ENCODE assay signal across 22 cellular contexts in the genomic region with DNA sequence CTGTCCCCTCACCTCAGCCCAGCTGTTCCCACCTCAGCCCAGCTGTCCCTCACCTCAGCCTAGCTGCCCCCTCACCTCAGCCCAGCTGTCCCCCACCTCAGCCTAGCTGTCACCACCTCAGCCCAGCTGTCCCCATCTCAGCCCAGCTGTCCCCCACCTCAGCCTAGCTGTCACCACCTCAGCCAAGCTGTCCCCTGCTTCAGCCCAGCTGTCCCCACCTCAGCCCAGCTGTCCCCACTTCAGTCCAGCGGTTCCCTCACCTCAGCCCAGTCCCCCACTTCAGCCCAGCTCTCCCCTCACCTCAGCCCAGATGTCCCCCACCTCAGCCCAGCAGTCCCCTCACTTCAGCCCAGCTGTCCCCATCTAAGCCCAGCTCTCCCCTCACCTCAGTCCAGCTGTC.
DNase-seq lines count a peak whose midpoint lies in the region; ATAC-seq and TF ChIP-seq lines count a peak whose summit lies in the region.
"Had no signal": no experiment of that assay in that cellular context is flagged by ENCODE, and none has a peak within 500 bp of the region (broad histone marks: within the 10 kb centered on the region; RNA-seq: fewer than 3 reads in every experiment).

No MANE protein-coding gene starts in this region.

- no peak overlapping the region for H3K4me3 ChIP-seq in SJCRH30
- no peak overlapping the region for H3K4me3 ChIP-seq in iPS-15b (ENCODE audit: low read depth, low read length)
- H3K4me3 ChIP-seq in spleen, result no peak overlapping the region
- H3K4me3 ChIP-seq in coronary artery, result no peak overlapping the region
- H3K4me3 ChIP-seq: BLaER1, GM23338, HAP-1, SJSA1 had no signal

- no peaks in the 10 kb centered on the region for H3K4me1 ChIP-seq in SJCRH30
- H3K4me1 ChIP-seq in iPS-15b (ENCODE audit: control insufficient read depth, insufficient read depth, low read length), result no peaks in the 10 kb centered on the region
- no peaks in the 10 kb centered on the region for H3K4me1 ChIP-seq in spleen
- H3K4me1 ChIP-seq: BLaER1, HAP-1, SJSA1 had no signal

- 65 to 74% (median 74%) methylated on average over 1 of the region's 1 CpG for WGBS in spleen, 5 donors

- H3K9me3 ChIP-seq in SJCRH30 (replicated peaks) (no peaks in the 10 kb centered on the region), iPS-15b (ENCODE audit: control insufficient read depth, insufficient read depth, low read length) (no peaks in the 10 kb centered on the region), spleen (no peaks in the 10 kb centered on the region)
- H3K9me3 ChIP-seq: BLaER1, HAP-1, SJSA1 had no signal

- peaks cover 2% of the 10 kb centered on the region; the same call in 1 of the 2 replicates for H3K27me3 ChIP-seq in SJCRH30
- H3K27me3 ChIP-seq in iPS-15b (ENCODE audit: control insufficient read depth, insufficient read depth, low read length), result no peaks in the 10 kb centered on the region
- H3K27me3 ChIP-seq in spleen (replicated peaks in 1 of 7), result peaks cover 0 to 43% (median 14%) of the 10 kb centered on the region in 7 donors
- H3K27me3 ChIP-seq: BLaER1 had no signal

- intact Hi-C loops in spleen (cut with DNase I; ENCODE audit: low total_unique reads), result no loop called here
- intact Hi-C loops in head of caudate nucleus (cut with DNase I), result no loop called here

- H3K27ac ChIP-seq in SJCRH30 (no peak overlapping the region), spleen (no peak overlapping the region), coronary artery (no peak overlapping the region)
- H3K27ac ChIP-seq: BLaER1, KMS-11, SJSA1 had no signal

- TF ChIP-seq CTCF in spleen (IDR thresholded peaks at IDR 0.05 in 8 of 11, conservative IDR thresholded peaks at IDR 0.05 in 3 of 11), result no peak
- no peak for TF ChIP-seq CTCF in coronary artery (IDR thresholded peaks at IDR 0.05)

- no peaks in the 10 kb centered on the region for H3K36me3 ChIP-seq in SJCRH30
- no peaks in the 10 kb centered on the region for H3K36me3 ChIP-seq in iPS-15b (ENCODE audit: control insufficient read depth, insufficient read depth, low read length)
- H3K36me3 ChIP-seq in spleen, result no peaks in the 10 kb centered on the region
- H3K36me3 ChIP-seq: BLaER1, HAP-1, SJSA1 had no signal

- TF ChIP-seq POLR2A in spleen (IDR thresholded peaks at IDR 0.05), result no peak

- DNase-seq in activated effector memory CD4-positive, alpha-beta T cell treated with anti-CD3 and anti-CD28 coated beads, Interleukin-2, amount 50 U/mL, for 16 hours, result peak; percentile 39
- DNase-seq in activated effector memory CD4-positive, alpha-beta T cell treated with Interleukin-2 at 50 U/mL for 16 hours, result no peak
- DNase-seq in SJCRH30 (peak; percentile 13 to 31), spleen (peak; percentile 58), coronary artery (ENCODE audit: low spot score) (no peak), head of caudate nucleus (no peak)
- DNase-seq: CD4-positive, alpha-beta T cell; COR-L47; DMS53; HFFc6; MM.1S; NCI-H2029; NCI-H2227 treated with DMSO at 0.1 percent for 48 hours; NCI-H526 treated with DMSO at 0.1 percent for 48 hours had no signal

- ATAC-seq in HG02885 (IDR thresholded peaks at IDR 0.05; ENCODE audit: poor library complexity, unreplicated experiment), result no peak
- ATAC-seq: GM23338, Right ventricle myocardium inferior had no signal

- H3K9ac ChIP-seq in iPS-15b (ENCODE audit: low read depth, low read length), result peak overlapping the region; percentile 20
- H3K9ac ChIP-seq: BLaER1, KMS-11 had no signal

Comparison
In these comparisons a context has a peak if more than half of its experiments do, and no peak if none do; other contexts are left out.
1. DNase-seq: peak in activated effector memory CD4-positive, alpha-beta T cell treated with anti-CD3 and anti-CD28 coated beads, Interleukin-2, amount 50 U/mL, for 16 hours (single experiment), SJCRH30 (2 of 2) and spleen (single experiment); none in activated effector memory CD4-positive, alpha-beta T cell treated with Interleukin-2 at 50 U/mL for 16 hours (single experiment), coronary artery (single experiment) and head of caudate nucleus (0 of 42).